2 cellular contexts compared by ENCODE assay signal in genomic region chr7:41698114-41698513, GRCh38.
TF ChIP-seq lines count a peak whose summit lies in the region.

No MANE protein-coding gene starts in this region.

TF ChIP-seq in SK-N-SH, 30 proteins besides CTCF, POLR2A, EP300 and RAD21 (continued from another document):
- no peak for TF ChIP-seq REST (IDR thresholded peaks at IDR 0.05; ENCODE audit: low read depth, low read length)
- TF ChIP-seq USF2 (IDR thresholded peaks at IDR 0.05; ENCODE audit: borderline replicate concordance, low read depth, low read length), result no peak
- no peak for TF ChIP-seq MAX (IDR thresholded peaks at IDR 0.05; ENCODE audit: low read depth)
- TF ChIP-seq ELF1 (IDR thresholded peaks at IDR 0.05), result no peak
- TF ChIP-seq MXI1 (IDR thresholded peaks at IDR 0.05; ENCODE audit: low read depth, low read length), result no peak
- TF ChIP-seq MEF2A (IDR thresholded peaks at IDR 0.05; ENCODE audit: borderline replicate concordance, low read depth), result no peak
- TF ChIP-seq PBX3 (IDR thresholded peaks at IDR 0.05), result no peak
- no peak for TF ChIP-seq FOXM1 (IDR thresholded peaks at IDR 0.05; ENCODE audit: low read depth)
- no peak for TF ChIP-seq GABPA (IDR thresholded peaks at IDR 0.05; ENCODE audit: low read depth)
- no peak for TF ChIP-seq FOSL2 (IDR thresholded peaks at IDR 0.05; ENCODE audit: borderline replicate concordance, low read depth)
- no peak for TF ChIP-seq RFX5 (IDR thresholded peaks at IDR 0.05; ENCODE audit: low read length)
- TF ChIP-seq TEAD4 (IDR thresholded peaks at IDR 0.05; ENCODE audit: borderline replicate concordance, insufficient read depth), result no peak
- TF ChIP-seq POLR2AphosphoS5 (IDR thresholded peaks at IDR 0.05; ENCODE audit: low read depth, low read length), result no peak
- no peak for TF ChIP-seq NFIC (IDR thresholded peaks at IDR 0.05; ENCODE audit: borderline replicate concordance)
- no peak for TF ChIP-seq ZBTB33 (IDR thresholded peaks at IDR 0.05; ENCODE audit: borderline replicate concordance, low read depth)

TF ChIP-seq in SK-N-SH treated with all-trans-retinoic acid at 6 μM for 48 hours, 23 proteins besides CTCF, POLR2A, EP300 and RAD21 (continued from another document):
- TF ChIP-seq TSHZ2 (CRISPR knock-in tag; IDR thresholded peaks at IDR 0.05), result no peak
- TF ChIP-seq ISL1 (CRISPR knock-in tag; IDR thresholded peaks at IDR 0.05), result no peak
- TF ChIP-seq GLIS3 (CRISPR knock-in tag; IDR thresholded peaks at IDR 0.05), result no peak
- TF ChIP-seq ZNF70 (CRISPR knock-in tag; IDR thresholded peaks at IDR 0.05), result no peak
- TF ChIP-seq ZFP30 (CRISPR knock-in tag; IDR thresholded peaks at IDR 0.05), result no peak
- no peak for TF ChIP-seq RARB (CRISPR knock-in tag; IDR thresholded peaks at IDR 0.05)
